19 cellular contexts compared by ENCODE assay signal in genomic region chr16:62137991-62138390, GRCh38.
DNase-seq lines count a peak whose midpoint lies in the region; ATAC-seq lines count a peak whose summit lies in the region.
"Had no signal": no experiment of that assay in that cellular context is flagged by ENCODE, and none has a peak within 500 bp of the region (broad histone marks: within the 10 kb centered on the region; RNA-seq: fewer than 3 reads in every experiment).

No MANE protein-coding gene starts in this region.

- DNase-seq in medulla oblongata (ENCODE audit: extremely low spot score), result peak; percentile 17
- DNase-seq in middle frontal gyrus (ENCODE audit: extremely low spot score, low spot score), result peak; percentile 58
- DNase-seq in pons (ENCODE audit: low spot score), result peak; percentile 17
- peak; percentile 56 for DNase-seq in superior temporal gyrus (ENCODE audit: extremely low spot score)
- DNase-seq in activated CD8-positive, alpha-beta memory T cell treated with anti-CD3 and anti-CD28 coated beads, Interleukin-2, amount 50 U/mL, for 48 hours, result no peak
- DNase-seq in DMS153 (lab: John Stamatoyannopoulos, UW), result no peak
- DNase-seq in NCI-H524 treated with DMSO at 0.1 percent for 48 hours (lab: John Stamatoyannopoulos, UW), result no peak
- DNase-seq: 8988T; ACHN; BE2C; C1 segment of cervical spinal cord; CD4-positive, alpha-beta memory T cell; CD4-positive, CD25-positive, alpha-beta regulatory T cell; CD8-positive, alpha-beta memory T cell; COR-L47; DMS 273 treated with DMSO at 0.1 percent for 48 hours; DMS79 treated with DMSO at 0.1 percent for 48 hours; GF-D8 had no signal

- ATAC-seq in HG03196 (IDR thresholded peaks at IDR 0.05; ENCODE audit: unreplicated experiment), result no peak

Comparison
In these comparisons a context has a peak if more than half of its experiments do, and no peak if none do; other contexts are left out.
1. DNase-seq: peak in medulla oblongata (single experiment), middle frontal gyrus (single experiment), pons (single experiment) and superior temporal gyrus (single experiment); none in activated CD8-positive, alpha-beta memory T cell treated with anti-CD3 and anti-CD28 coated beads, Interleukin-2, amount 50 U/mL, for 48 hours (single experiment), DMS153 (single experiment) and NCI-H524 treated with DMSO at 0.1 percent for 48 hours (single experiment).